ENCODE assay signal across 12 cellular contexts in the genomic region with DNA sequence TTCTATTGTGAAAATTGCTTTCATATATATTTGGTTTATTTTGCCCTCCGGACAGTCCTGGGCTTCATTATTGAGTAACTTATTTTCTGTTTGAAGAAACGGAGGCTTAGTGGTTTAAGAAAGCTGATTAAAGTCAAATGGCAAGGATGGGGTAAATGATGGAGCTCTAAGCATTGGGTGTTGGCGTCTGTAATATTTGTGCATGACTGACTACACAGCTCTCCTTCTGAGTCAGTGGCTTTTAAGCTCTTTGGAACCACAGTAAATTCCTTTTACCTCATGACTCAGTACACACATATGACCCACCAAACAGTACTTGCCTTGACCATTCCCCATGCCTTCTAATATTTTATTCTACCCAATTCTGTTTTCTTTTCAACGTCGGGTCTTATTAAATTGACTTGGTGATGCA. TPM values are rescaled to one million over a fixed set of nuclear protein-coding genes. Genes with fewer than 3 reads are reported as not detected.
DNase-seq lines count a peak whose midpoint lies in the region; FAIRE-seq and TF ChIP-seq lines count a peak whose summit lies in the region.
"Had no signal": no experiment of that assay in that cellular context is flagged by ENCODE, and none has a peak within 500 bp of the region (broad histone marks: within the 10 kb centered on the region; RNA-seq: fewer than 3 reads in every experiment).

No MANE protein-coding gene starts in this region.

- POLR2A ChIA-PET in activated CD4-positive, alpha-beta memory T cell treated with anti-CD3 and anti-CD28 coated beads for 36 hours (lab: Charles Lee), result no interaction called here

- H3K4me3 Mint-ChIP-seq in activated CD4-positive, alpha-beta memory T cell treated with anti-CD3 and anti-CD28 coated beads for 36 hours, result no peak overlapping the region

- no peak for TF ChIP-seq CTCF in epithelial cell of esophagus (IDR thresholded peaks at IDR 0.05; ENCODE audit: insufficient read depth, low read depth, low read length, missing control alignments)

- H3K36me3 Mint-ChIP-seq in activated CD4-positive, alpha-beta memory T cell treated with anti-CD3 and anti-CD28 coated beads for 36 hours, result no peaks in the 10 kb centered on the region

- intact Hi-C loops in activated CD4-positive, alpha-beta memory T cell treated with anti-CD3 and anti-CD28 coated beads for 36 hours (cut with micrococcal nuclease), result no loop called here

- DNase-seq in ELR (ENCODE audit: low read depth), result peak; percentile 95
- peak; percentile 96 for DNase-seq in RCC 7860 (ENCODE audit: low spot score)
- DNase-seq in epithelial cell of esophagus (ENCODE audit: low read depth), result peak; percentile 73
- peak; percentile 100 for DNase-seq in renal cortical epithelial cell (ENCODE audit: low read depth)
- DNase-seq in activated CD4-positive, alpha-beta memory T cell treated with anti-CD3 and anti-CD28 coated beads for 36 hours, result no peak
- DNase-seq in activated T-cell treated with anti-CD3 and anti-CD28 coated beads for 4 hours, result no peak
- no peak for DNase-seq in SKM-1 (lab: John Stamatoyannopoulos, UW; ENCODE audit: unreplicated experiment)
- DNase-seq in NOMO-1 (lab: John Stamatoyannopoulos, UW; ENCODE audit: unreplicated experiment in 2 of 2), result no peak
- DNase-seq: Kasumi-1, NCI-H446 had no signal

- peak; percentile 99 for FAIRE-seq in RCC 7860 (lab: Jason Lieb, UNC)

- CTCF ChIA-PET in activated CD4-positive, alpha-beta memory T cell treated with anti-CD3 and anti-CD28 coated beads for 36 hours (lab: Charles Lee), result interaction anchor here (0.8 kb wide), 1 partner anchor 117 kb away, joined by 3 read pairs; no protein-coding TSS in a partner anchor

- H3K27me3 Mint-ChIP-seq in activated CD4-positive, alpha-beta memory T cell treated with anti-CD3 and anti-CD28 coated beads for 36 hours, result peaks cover 4% of the 10 kb centered on the region

- no peaks in the 10 kb centered on the region for H3K9me3 Mint-ChIP-seq in activated CD4-positive, alpha-beta memory T cell treated with anti-CD3 and anti-CD28 coated beads for 36 hours

- no peak overlapping the region for H3K4me3 ChIP-seq in epithelial cell of esophagus (ENCODE audit: low read length)

- no peaks in the 10 kb centered on the region for H3K4me1 Mint-ChIP-seq in activated CD4-positive, alpha-beta memory T cell treated with anti-CD3 and anti-CD28 coated beads for 36 hours (ENCODE audit: low read depth)

- H3K27ac Mint-ChIP-seq in activated CD4-positive, alpha-beta memory T cell treated with anti-CD3 and anti-CD28 coated beads for 36 hours, result no peak overlapping the region

RNA-seq across cellular contexts. Expression of a gene that starts 21.0 kb away (rescaled TPM):
- 2.3 and 8.7 TPM in 2 replicates for total RNA-seq in renal cortical epithelial cell
- total RNA-seq in activated CD4-positive, alpha-beta memory T cell treated with anti-CD3 and anti-CD28 coated beads for 36 hours, result not detected
- total RNA-seq: activated CD8-positive, alpha-beta memory T cell treated with anti-CD3 and anti-CD28 coated beads for 36 hours; osteocyte had no signal

Comparison
In these comparisons a context has a peak if more than half of its experiments do, and no peak if none do; other contexts are left out.
1. DNase-seq: peak in ELR (single experiment), RCC 7860 (single experiment), epithelial cell of esophagus (single experiment) and renal cortical epithelial cell (single experiment); none in activated CD4-positive, alpha-beta memory T cell treated with anti-CD3 and anti-CD28 coated beads for 36 hours (single experiment), activated T-cell treated with anti-CD3 and anti-CD28 coated beads for 4 hours (single experiment), SKM-1 (single experiment) and NOMO-1 (0 of 2).